ENCODE assay signal across 21 cellular contexts in genomic region chr10:124568339-124568738, GRCh38.
"Had no signal": no experiment of that assay in that cellular context is flagged by ENCODE, and none has a peak within 500 bp of the region (broad histone marks: within the 10 kb centered on the region; RNA-seq: fewer than 3 reads in every experiment).

No MANE protein-coding gene starts in this region.

- H3K27ac ChIP-seq: epithelial cell of prostate, hepatocyte, parathyroid adenoma, right lobe of liver, thyroid gland, VCaP had no signal

- H3K4me1 ChIP-seq: right lobe of liver had no signal

- H3K9ac ChIP-seq: parathyroid adenoma, SK-N-SH had no signal

- FAIRE-seq: astrocyte, small intestine had no signal

- ATAC-seq: activated naive CD4-positive, alpha-beta T cell treated with anti-CD3 and anti-CD28 coated beads, Interleukin-2, amount 50 U/mL, for 72 hours; activated T-helper 17 cell treated with anti-CD3 and anti-CD28 coated beads, Interleukin-2, amount 50 U/mL, for 72 hours; mucosa of descending colon; right lobe of liver; stimulated activated memory B cell treated with anti-CD40 and anti-IgM and Interleukin-4, amounts not matched to agents 10 μg/mL and 1 μg/mL and 100 μg/mL, for 72 hours had no signal

- H3K9me3 ChIP-seq: mucosa of descending colon, right lobe of liver, SK-N-SH, thyroid gland had no signal

- H3K9me3 Mint-ChIP-seq: activated naive CD4-positive, alpha-beta T cell treated with anti-CD3 and anti-CD28 coated beads, Interleukin-2, amount 50 U/mL, for 72 hours; activated T-cell treated with anti-CD3 and anti-CD28 coated beads, Interleukin-2, amount 50 U/mL, for 24 hours; activated T-helper 17 cell treated with anti-CD3 and anti-CD28 coated beads, Interleukin-2, amount 50 U/mL, for 72 hours; endodermal cell had no signal

- H3K27me3 Mint-ChIP-seq: activated T-cell treated with anti-CD3 and anti-CD28 coated beads, Interleukin-2, amount 50 U/mL, for 24 hours; activated T-helper 17 cell treated with anti-CD3 and anti-CD28 coated beads, Interleukin-2, amount 50 U/mL, for 72 hours; stimulated activated memory B cell treated with anti-CD40 and anti-IgM and Interleukin-4, amounts not matched to agents 10 μg/mL and 1 μg/mL and 100 μg/mL, for 72 hours had no signal

- DNase-seq: activated CD4-positive, alpha-beta T cell treated with anti-CD3 and anti-CD28 coated beads for 1 hour; activated CD4-positive, alpha-beta T cell treated with anti-CD3 and anti-CD28 coated beads, Interleukin-2, amount 50 U/mL, for 1 hour; activated T-cell treated with anti-CD3 and anti-CD28 coated beads, Interleukin-2, amount 50 U/mL, for 24 hours; cortex of kidney; endodermal cell; mesendoderm; nephron progenitor cell; SK-N-SH; small intestine; stimulated activated CD4-positive, alpha-beta T cell treated with anti-CD3 and anti-CD28 coated beads, Interleukin-15, amount 100 ng/mL, for 24 hours; thyroid gland had no signal

- H3K4me3 ChIP-seq: hepatocyte, mucosa of descending colon, right lobe of liver, thyroid gland had no signal

- H3K4me3 Mint-ChIP-seq: activated T-cell treated with anti-CD3 and anti-CD28 coated beads, Interleukin-2, amount 50 U/mL, for 24 hours; activated T-helper 17 cell treated with anti-CD3 and anti-CD28 coated beads, Interleukin-2, amount 50 U/mL, for 72 hours; endodermal cell; nephron progenitor cell; stimulated activated memory B cell treated with anti-CD40 and anti-IgM and Interleukin-4, amounts not matched to agents 10 μg/mL and 1 μg/mL and 100 μg/mL, for 72 hours had no signal

- H3K4me1 Mint-ChIP-seq: activated T-helper 17 cell treated with anti-CD3 and anti-CD28 coated beads, Interleukin-2, amount 50 U/mL, for 72 hours had no signal

- H3K36me3 ChIP-seq: right lobe of liver, thyroid gland had no signal

- H3K27ac Mint-ChIP-seq: activated naive CD4-positive, alpha-beta T cell treated with anti-CD3 and anti-CD28 coated beads, Interleukin-2, amount 50 U/mL, for 72 hours; activated T-cell treated with anti-CD3 and anti-CD28 coated beads, Interleukin-2, amount 50 U/mL, for 24 hours; activated T-helper 17 cell treated with anti-CD3 and anti-CD28 coated beads, Interleukin-2, amount 50 U/mL, for 72 hours; endodermal cell had no signal

- H3K36me3 Mint-ChIP-seq: activated naive CD4-positive, alpha-beta T cell treated with anti-CD3 and anti-CD28 coated beads, Interleukin-2, amount 50 U/mL, for 72 hours; stimulated activated memory B cell treated with anti-CD40 and anti-IgM and Interleukin-4, amounts not matched to agents 10 μg/mL and 1 μg/mL and 100 μg/mL, for 72 hours had no signal

- H3K27me3 ChIP-seq: hepatocyte, right lobe of liver, thyroid gland had no signal
